In the genomic region with DNA sequence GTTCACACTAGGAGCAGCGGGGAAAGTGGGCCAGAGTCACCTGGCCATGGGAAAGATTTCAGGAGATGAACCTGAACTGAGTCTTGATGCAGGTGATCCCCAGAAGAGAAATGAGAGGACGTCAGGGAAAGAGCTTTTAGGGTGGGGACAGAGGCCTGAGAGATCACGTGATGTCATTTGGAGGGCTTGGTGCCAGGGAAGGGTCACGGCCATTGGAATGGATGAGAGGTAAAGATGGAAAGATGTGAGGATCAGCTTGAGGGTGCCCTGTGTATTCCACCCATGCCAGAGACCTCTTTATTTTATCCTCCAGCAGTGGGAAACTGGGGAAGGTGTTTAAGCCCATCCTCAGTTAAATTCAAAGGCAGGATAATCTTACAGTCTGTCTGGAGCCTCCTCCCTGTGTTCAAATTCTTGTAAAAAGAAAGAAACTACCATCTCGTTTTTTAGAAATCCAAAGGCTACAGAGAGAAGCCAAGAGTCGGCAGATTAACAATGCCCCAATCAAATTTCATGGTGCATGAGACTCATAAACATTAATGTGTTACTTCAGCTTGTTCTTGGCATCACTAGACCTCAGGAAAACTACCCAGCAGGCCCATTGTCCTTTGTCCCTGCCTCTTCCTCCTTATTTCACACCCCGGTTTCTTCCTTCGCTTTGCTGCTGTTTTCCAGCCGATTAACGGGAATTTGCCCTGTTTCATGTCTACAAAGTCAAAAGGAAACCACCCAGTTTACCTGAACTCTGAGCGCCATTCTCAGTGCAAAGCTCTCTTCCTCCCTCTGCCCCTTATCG, we compare ENCODE assay signal across 19 cellular contexts.
DNase-seq lines count a peak whose midpoint lies in the region; ATAC-seq and TF ChIP-seq lines count a peak whose summit lies in the region.
"Had no signal": no experiment of that assay in that cellular context is flagged by ENCODE, and none has a peak within 500 bp of the region (broad histone marks: within the 10 kb centered on the region; RNA-seq: fewer than 3 reads in every experiment).

No MANE protein-coding gene starts in this region.

- no peaks in the 10 kb centered on the region for H3K36me3 ChIP-seq in CD4-positive, CD25-positive, alpha-beta regulatory T cell (ENCODE audit: control insufficient read depth, insufficient read depth, low read length)
- H3K36me3 ChIP-seq in parathyroid adenoma (ENCODE audit: control insufficient read depth, insufficient read depth, low read length): no peaks in the 10 kb centered on the region
- H3K36me3 ChIP-seq: left lung had no signal

- CTCF ChIA-PET in activated CD4-positive, alpha-beta memory T cell treated with anti-CD3 and anti-CD28 coated beads, Interleukin-2, amount 10 ng/mL, durations not matched to agents 7 days and 5 days (lab: Charles Lee): interaction anchor here (0.8 to 1.6 kb wide), 2 partner anchors 8 to 122 kb away, joined by 3 to 4 read pairs; no protein-coding TSS in a partner anchor
- CTCF ChIA-PET in activated CD4-positive, alpha-beta memory T cell treated with anti-CD3 and anti-CD28 coated beads for 36 hours (lab: Charles Lee): interaction anchor here (0.7 to 3.2 kb wide), 5 partner anchors 8 to 92 kb away, joined by 3 to 14 read pairs (median 4); no protein-coding TSS in a partner anchor

- H3K4me1 Mint-ChIP-seq in activated CD4-positive, alpha-beta memory T cell treated with anti-CD3 and anti-CD28 coated beads, Interleukin-2, amount 10 ng/mL, durations not matched to agents 7 days and 5 days: peaks cover 89% of the 10 kb centered on the region
- peaks cover 87% of the 10 kb centered on the region for H3K4me1 Mint-ChIP-seq in activated CD4-positive, alpha-beta memory T cell treated with anti-CD3 and anti-CD28 coated beads for 36 hours (ENCODE audit: low read depth)
- peaks cover 32 to 68% (median 50%) of the 10 kb centered on the region in 4 donors for H3K4me1 Mint-ChIP-seq in CD4-positive, CD25-positive, alpha-beta regulatory T cell
- peaks cover 81% of the 10 kb centered on the region for H3K4me1 Mint-ChIP-seq in activated naive CD8-positive, alpha-beta T cell treated with anti-CD3 and anti-CD28 coated beads for 36 hours
- H3K4me1 Mint-ChIP-seq: endodermal cell had no signal

- no peak for DNase-seq in activated CD4-positive, alpha-beta memory T cell treated with anti-CD3 and anti-CD28 coated beads, Interleukin-2, amount 10 ng/mL, durations not matched to agents 7 days and 5 days
- no peak for DNase-seq in activated CD4-positive, alpha-beta memory T cell treated with anti-CD3 and anti-CD28 coated beads for 36 hours
- no peak for DNase-seq in CD4-positive, CD25-positive, alpha-beta regulatory T cell
- no peak for DNase-seq in activated naive CD8-positive, alpha-beta T cell treated with anti-CD3 and anti-CD28 coated beads for 36 hours
- DNase-seq in NCI-H510A (lab: John Stamatoyannopoulos, UW) (no peak), GOT3 (lab: John Stamatoyannopoulos, UW) (no peak)
- DNase-seq: activated CD4-positive, alpha-beta T cell treated with anti-CD3 and anti-CD28 coated beads for 1 hour; activated T-cell treated with anti-CD3 and anti-CD28 coated beads, Interleukin-2, amount 50 U/mL, for 1 hour; amygdala; cerebellar nuclear complex; endodermal cell; left lung; NCI-H1048; NCI-H2081 treated with DMSO at 0.1 percent for 48 hours; NCI-H510A treated with DMSO at 0.1 percent for 48 hours had no signal

- H3K4me1 ChIP-seq in CD4-positive, CD25-positive, alpha-beta regulatory T cell (ENCODE audit: control insufficient read depth, insufficient read depth, low read length, poor library complexity, severe bottlenecking): peaks cover 10% of the 10 kb centered on the region
- no peaks in the 10 kb centered on the region for H3K4me1 ChIP-seq in parathyroid adenoma
- H3K4me1 ChIP-seq: A549 had no signal

- no peak overlapping the region for H2AFZ ChIP-seq in parathyroid adenoma

- no peak for ATAC-seq in CD4-positive, CD25-positive, alpha-beta regulatory T cell (ENCODE audit: low read depth in 2 of 2)
- no peak for ATAC-seq in esophagus mucosa
- ATAC-seq: A549, left lung had no signal

- H3K36me3 Mint-ChIP-seq in activated CD4-positive, alpha-beta memory T cell treated with anti-CD3 and anti-CD28 coated beads, Interleukin-2, amount 10 ng/mL, durations not matched to agents 7 days and 5 days (ENCODE audit: low read depth): peaks cover 72% of the 10 kb centered on the region
- H3K36me3 Mint-ChIP-seq in activated CD4-positive, alpha-beta memory T cell treated with anti-CD3 and anti-CD28 coated beads for 36 hours: peaks cover 5% of the 10 kb centered on the region
- peaks cover 16% of the 10 kb centered on the region for H3K36me3 Mint-ChIP-seq in CD4-positive, CD25-positive, alpha-beta regulatory T cell
- peaks cover 55% of the 10 kb centered on the region for H3K36me3 Mint-ChIP-seq in activated naive CD8-positive, alpha-beta T cell treated with anti-CD3 and anti-CD28 coated beads for 36 hours
- H3K36me3 Mint-ChIP-seq: type B pancreatic cell had no signal

- H3K9me3 ChIP-seq in CD4-positive, CD25-positive, alpha-beta regulatory T cell (ENCODE audit: control insufficient read depth in 2 of 2, low read length in 2 of 2): no peaks in the 10 kb centered on the region
- no peaks in the 10 kb centered on the region for H3K9me3 ChIP-seq in parathyroid adenoma (ENCODE audit: control insufficient read depth, low read length)
- H3K9me3 ChIP-seq: A549, left lung had no signal

- H3K27me3 Mint-ChIP-seq in activated CD4-positive, alpha-beta memory T cell treated with anti-CD3 and anti-CD28 coated beads, Interleukin-2, amount 10 ng/mL, durations not matched to agents 7 days and 5 days: no peaks in the 10 kb centered on the region
- no peaks in the 10 kb centered on the region for H3K27me3 Mint-ChIP-seq in activated CD4-positive, alpha-beta memory T cell treated with anti-CD3 and anti-CD28 coated beads for 36 hours
- no peaks in the 10 kb centered on the region for H3K27me3 Mint-ChIP-seq in CD4-positive, CD25-positive, alpha-beta regulatory T cell
- H3K27me3 Mint-ChIP-seq in activated naive CD8-positive, alpha-beta T cell treated with anti-CD3 and anti-CD28 coated beads for 36 hours: no peaks in the 10 kb centered on the region

- peaks cover 2% of the 10 kb centered on the region for H3K9me3 Mint-ChIP-seq in activated CD4-positive, alpha-beta memory T cell treated with anti-CD3 and anti-CD28 coated beads, Interleukin-2, amount 10 ng/mL, durations not matched to agents 7 days and 5 days
- peaks cover 6% of the 10 kb centered on the region for H3K9me3 Mint-ChIP-seq in activated CD4-positive, alpha-beta memory T cell treated with anti-CD3 and anti-CD28 coated beads for 36 hours
- H3K9me3 Mint-ChIP-seq in CD4-positive, CD25-positive, alpha-beta regulatory T cell: peaks cover 0 to 8% (median 0%) of the 10 kb centered on the region in 7 donors
- peaks cover 19% of the 10 kb centered on the region for H3K9me3 Mint-ChIP-seq in activated naive CD8-positive, alpha-beta T cell treated with anti-CD3 and anti-CD28 coated beads for 36 hours
- H3K9me3 Mint-ChIP-seq: endodermal cell, type B pancreatic cell had no signal

- H3K4me3 ChIP-seq in CD4-positive, CD25-positive, alpha-beta regulatory T cell (ENCODE audit: low read depth, low read length): no peak overlapping the region
- no peak overlapping the region for H3K4me3 ChIP-seq in parathyroid adenoma (ENCODE audit: low read depth, low read length)
- H3K4me3 ChIP-seq: A549, left lung had no signal

- POLR2A ChIA-PET in activated CD4-positive, alpha-beta memory T cell treated with anti-CD3 and anti-CD28 coated beads, Interleukin-2, amount 10 ng/mL, durations not matched to agents 7 days and 5 days (lab: Charles Lee): interaction anchor here (0.9 to 6.5 kb wide), 8 partner anchors 8 to 119 kb away, joined by 3 to 34 read pairs (median 6); partner anchors contain the start of gene LRRC8C
- POLR2A ChIA-PET in activated CD4-positive, alpha-beta memory T cell treated with anti-CD3 and anti-CD28 coated beads for 36 hours (lab: Charles Lee): interaction anchor here (1.0 to 1.4 kb wide), 3 partner anchors 30 to 125 kb away, joined by 3 to 4 read pairs (median 3); no protein-coding TSS in a partner anchor

- no peak overlapping the region for H3K4me2 ChIP-seq in parathyroid adenoma (ENCODE audit: low read length)
- H3K4me2 ChIP-seq: A549 had no signal

- peak overlapping the region; percentile 48 for H3K4me3 Mint-ChIP-seq in activated CD4-positive, alpha-beta memory T cell treated with anti-CD3 and anti-CD28 coated beads, Interleukin-2, amount 10 ng/mL, durations not matched to agents 7 days and 5 days
- H3K4me3 Mint-ChIP-seq in activated CD4-positive, alpha-beta memory T cell treated with anti-CD3 and anti-CD28 coated beads for 36 hours: no peak overlapping the region
- H3K4me3 Mint-ChIP-seq in CD4-positive, CD25-positive, alpha-beta regulatory T cell: peak overlapping the region in 1 of 4 donors; percentile 22
- no peak overlapping the region for H3K4me3 Mint-ChIP-seq in activated naive CD8-positive, alpha-beta T cell treated with anti-CD3 and anti-CD28 coated beads for 36 hours
- H3K4me3 Mint-ChIP-seq: endodermal cell, type B pancreatic cell had no signal

- no peak for TF ChIP-seq CTCF in parathyroid adenoma (IDR thresholded peaks at IDR 0.05)

- intact Hi-C loops in activated CD4-positive, alpha-beta memory T cell treated with anti-CD3 and anti-CD28 coated beads for 36 hours (cut with micrococcal nuclease): no loop called here

- peak overlapping the region; percentile 57 for H3K27ac Mint-ChIP-seq in activated CD4-positive, alpha-beta memory T cell treated with anti-CD3 and anti-CD28 coated beads, Interleukin-2, amount 10 ng/mL, durations not matched to agents 7 days and 5 days
- no peak overlapping the region for H3K27ac Mint-ChIP-seq in activated CD4-positive, alpha-beta memory T cell treated with anti-CD3 and anti-CD28 coated beads for 36 hours
- H3K27ac Mint-ChIP-seq in CD4-positive, CD25-positive, alpha-beta regulatory T cell: peak overlapping the region in 2 of 3 donors; percentile 32 to 85
- peak overlapping the region; percentile 39 for H3K27ac Mint-ChIP-seq in activated naive CD8-positive, alpha-beta T cell treated with anti-CD3 and anti-CD28 coated beads for 36 hours
- H3K27ac Mint-ChIP-seq: endodermal cell, type B pancreatic cell had no signal

- H3K9ac ChIP-seq in parathyroid adenoma: no peak overlapping the region

- no peak overlapping the region for H3K27ac ChIP-seq in CD4-positive, CD25-positive, alpha-beta regulatory T cell (ENCODE audit: insufficient read depth, low read length, poor library complexity, severe bottlenecking)
- H3K27ac ChIP-seq in parathyroid adenoma: peak overlapping the region; percentile 57
- H3K27ac ChIP-seq: A549 had no signal

- H3K27me3 ChIP-seq in CD4-positive, CD25-positive, alpha-beta regulatory T cell (ENCODE audit: control insufficient read depth, insufficient read depth, low read length): no peaks in the 10 kb centered on the region
- H3K27me3 ChIP-seq in parathyroid adenoma (ENCODE audit: control insufficient read depth, insufficient read depth, low read length): no peaks in the 10 kb centered on the region
- H3K27me3 ChIP-seq: left lung had no signal

- H3K79me2 ChIP-seq in parathyroid adenoma: no peaks in the 10 kb centered on the region
